In the genomic region with DNA sequence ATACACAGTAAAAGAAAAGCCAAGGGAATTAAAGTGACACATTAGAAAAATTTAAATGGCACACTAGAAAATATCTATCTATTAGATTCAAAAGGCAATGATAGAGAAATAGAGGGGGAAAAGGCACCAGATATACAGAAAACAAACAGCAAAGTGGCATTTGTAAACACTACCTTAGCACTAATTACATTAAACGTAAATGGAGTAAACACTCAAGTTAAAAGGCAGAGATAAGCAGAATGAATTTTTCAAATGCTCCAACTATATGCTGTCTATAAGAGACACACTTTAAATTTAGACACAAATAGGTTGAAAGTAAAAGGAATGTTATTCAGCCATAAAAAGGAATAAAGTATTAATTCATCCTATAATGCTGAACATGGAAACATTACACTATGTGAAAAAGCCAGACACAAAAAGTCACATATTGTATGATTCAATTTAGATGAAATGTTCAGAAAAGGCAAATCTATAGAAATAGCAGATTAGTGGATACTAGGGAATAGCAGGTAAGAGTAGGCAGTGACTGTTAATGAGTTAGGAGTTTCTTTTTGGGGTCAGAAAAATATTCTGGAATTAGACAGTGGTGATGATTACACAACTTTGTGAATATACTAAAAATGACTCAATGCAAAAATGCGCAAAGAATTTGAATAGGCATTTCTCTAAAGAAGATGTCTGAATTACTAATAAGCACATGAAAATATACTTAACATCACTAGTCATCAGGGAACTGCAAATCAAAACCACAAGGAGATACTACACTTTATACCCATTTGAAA, we compare ENCODE assay signal across 22 cellular contexts.
A peak's percentile ranks its signal among the peaks of the same experiment; 100 is the strongest.
DNase-seq lines count a peak whose midpoint lies in the region; ATAC-seq, FAIRE-seq and TF ChIP-seq lines count a peak whose summit lies in the region.
"Had no signal": no experiment of that assay in that cellular context is flagged by ENCODE, and none has a peak within 500 bp of the region (broad histone marks: within the 10 kb centered on the region; RNA-seq: fewer than 3 reads in every experiment).

No MANE protein-coding gene starts in this region.

- 94% methylated on average over 2 of the region's 2 CpGs for WGBS in GM12878 (ENCODE audit: insufficient coverage, insufficient replicate concordance, low lambda C conversion rate, missing lambda C conversion rate)
- WGBS in psoas muscle, 3 donors: 95 to 99% (median 99%) methylated on average over 2 of the region's 2 CpGs

- H3K36me3 ChIP-seq in BJ (ENCODE audit: control insufficient read depth, insufficient read depth, low read length) (no peaks in the 10 kb centered on the region), GM12878 (ENCODE audit: control insufficient read depth in 2 of 2, insufficient read depth in 2 of 2, low read length in 1 of 2) (peaks cover 2 to 3% of the 10 kb centered on the region in 2 experiments; a peak in 3 of 4 replicates), WERI-Rb-1 (peaks cover 64% of the 10 kb centered on the region), psoas muscle (ENCODE audit: insufficient read depth in 1 of 2, low read depth in 1 of 2) (no peaks in the 10 kb centered on the region)
- H3K36me3 ChIP-seq: adrenal gland, left ventricle myocardium inferior had no signal

- intact Hi-C loops in GM12878 (cut with micrococcal nuclease; ENCODE audit: unreplicated experiment): no loop called here
- intact Hi-C loops in psoas muscle (cut with DNase I): no loop called here

- CTCF ChIA-PET in BJ (lab: Yijun Ruan, JAX): no interaction called here
- CTCF ChIA-PET in GM12878 (lab: Yijun Ruan, JAX): no interaction called here

- no peaks in the 10 kb centered on the region for H3K4me1 ChIP-seq in GM12878 (ENCODE audit: control insufficient read depth, insufficient read depth, low read length)
- H3K4me1 ChIP-seq in psoas muscle: no peaks in the 10 kb centered on the region
- H3K4me1 ChIP-seq: adrenal gland, left ventricle myocardium inferior had no signal

- TF ChIP-seq CTCF in BJ (IDR thresholded peaks at IDR 0.05; ENCODE audit: insufficient read depth, low read depth, low read length) (no peak), GM12878 (IDR thresholded peaks at IDR 0.05 in 2 of 3, conservative IDR thresholded peaks at IDR 0.05 in 1 of 3; ENCODE audit: control insufficient read depth in 2 of 3, extremely low read depth in 1 of 3, insufficient read depth in 1 of 3, low read depth in 3 of 3, low read length in 3 of 3) (no peak), fibroblast of villous mesenchyme (IDR thresholded peaks at IDR 0.05; ENCODE audit: insufficient read depth, low read depth, low read length) (no peak), D721Med (IDR thresholded peaks at IDR 0.05; ENCODE audit: insufficient read depth, missing control alignments) (no peak), WERI-Rb-1 (IDR thresholded peaks at IDR 0.05; ENCODE audit: low read depth, low read length) (no peak), psoas muscle (IDR thresholded peaks at IDR 0.05) (no peak)

- H3K27ac ChIP-seq in GM12878 (ENCODE audit: control insufficient read depth, insufficient read depth) (no peak overlapping the region), WERI-Rb-1 (no peak overlapping the region), psoas muscle (no peak overlapping the region)
- H3K27ac ChIP-seq: adrenal gland, left ventricle myocardium inferior had no signal

- TF ChIP-seq POLR2A in GM12878 (IDR thresholded peaks at IDR 0.05; ENCODE audit: low read depth, low read length): no peak

- H2AFZ ChIP-seq in GM12878 (ENCODE audit: control insufficient read depth, low read depth, low read length): no peak overlapping the region

- DNase-seq in BJ (ENCODE audit: low read depth) (peak; percentile 31), HS-5 (ENCODE audit: low read depth) (peak; percentile 74), GM12878 (ENCODE audit: low read depth, low spot score) (no peak), fibroblast of villous mesenchyme (ENCODE audit: low read depth) (peak; percentile 34), D721Med (ENCODE audit: insufficient read length, low spot score) (no peak), WERI-Rb-1 (no peak), psoas muscle (no peak)
- DNase-seq: activated CD4-positive, alpha-beta memory T cell treated with anti-CD3 and anti-CD28 coated beads for 36 hours; activated CD4-positive, CD25-positive, alpha-beta regulatory T cell; activated gamma-delta T cell; adrenal gland; DND-41; immature natural killer cell; left ventricle myocardium inferior; NCI-H1105 treated with DMSO at 0.1 percent for 48 hours; NCI-H2107; NCI-H510A treated with DMSO at 0.1 percent for 48 hours; SK-N-SH; stimulated activated CD4-positive, alpha-beta T cell treated with anti-CD3 and anti-CD28 coated beads, Interleukin-4, amount 100 ng/mL, for 24 hours; stimulated activated naive CD8-positive, alpha-beta T cell treated with anti-CD3 and anti-CD28 coated beads, Interleukin-15, amount 100 ng/mL, for 72 hours had no signal

- BruUV-seq in GM12878 (replicated peaks; lab: Mats Ljungman, UMichigan): no TSS peak

- H3K9me3 ChIP-seq in GM12878 (replicated peaks; ENCODE audit: control insufficient read depth, insufficient read depth, low read length): peaks cover 5% of the 10 kb centered on the region; the same call in 2 of the 3 replicates
- peaks cover 6% of the 10 kb centered on the region for H3K9me3 ChIP-seq in WERI-Rb-1 (ENCODE audit: severe bottlenecking)
- peaks cover 15% of the 10 kb centered on the region for H3K9me3 ChIP-seq in psoas muscle

- in situ Hi-C loops in GM12878 (cut with MboI): no loop called here

- no peak for TF ChIP-seq EP300 in GM12878 (IDR thresholded peaks at IDR 0.05; ENCODE audit: borderline replicate concordance in 1 of 2, control insufficient read depth in 1 of 2, low read depth in 2 of 2, low read length in 2 of 2)

- no peak overlapping the region for H3K9ac ChIP-seq in GM12878 (ENCODE audit: control insufficient read depth, insufficient read depth, low read length)
- H3K9ac ChIP-seq: SK-N-SH had no signal

- ATAC-seq in GM12878 (no peak), HG02884 (IDR thresholded peaks at IDR 0.05; ENCODE audit: unreplicated experiment) (no peak), psoas muscle (no peak)
- ATAC-seq: stimulated activated naive CD8-positive, alpha-beta T cell treated with anti-CD3 and anti-CD28 coated beads, Interleukin-15, amount 100 ng/mL, for 72 hours had no signal

- no peaks in the 10 kb centered on the region for H3K79me2 ChIP-seq in GM12878 (ENCODE audit: control insufficient read depth, insufficient read depth, low read length)

- POLR2A ChIA-PET in BJ (lab: Charles Lee): no interaction called here
- POLR2A ChIA-PET in GM12878 (lab: Charles Lee): no interaction called here

- no peak overlapping the region for H3K4me2 ChIP-seq in GM12878 (ENCODE audit: control insufficient read depth, insufficient read depth)
- H3K4me2 ChIP-seq: SK-N-SH had no signal

- FAIRE-seq in GM12878 (lab: Jason Lieb, UNC): no peak
- FAIRE-seq in D721Med (lab: Jason Lieb, UNC): no peak
- FAIRE-seq: RCC 7860 had no signal

- RAD21 ChIA-PET in GM12878 (lab: Charles Lee; ENCODE audit: unreplicated experiment): no interaction called here

- H3K27me3 ChIP-seq in BJ (ENCODE audit: control insufficient read depth, insufficient read depth, low read length) (no peaks in the 10 kb centered on the region), GM12878 (replicated peaks in 1 of 2; ENCODE audit: control insufficient read depth in 2 of 2, insufficient read depth in 2 of 2, low read length in 1 of 2) (no peaks in the 10 kb centered on the region), WERI-Rb-1 (ENCODE audit: insufficient read depth, low read depth, severe bottlenecking) (no peaks in the 10 kb centered on the region), psoas muscle (ENCODE audit: insufficient read depth in 3 of 3, low read length in 2 of 3) (no peaks in the 10 kb centered on the region)
- H3K27me3 ChIP-seq: adrenal gland had no signal

- TF ChIP-seq RAD21 in GM12878 (IDR thresholded peaks at IDR 0.05; ENCODE audit: insufficient read depth, low read depth, low read length): no peak

- H4K20me1 ChIP-seq in GM12878 (ENCODE audit: control insufficient read depth, insufficient read depth): no peaks in the 10 kb centered on the region

- H3K4me3 ChIP-seq in BJ (ENCODE audit: low read depth, low read length) (no peak overlapping the region), GM12878 (no peak overlapping the region), fibroblast of villous mesenchyme (ENCODE audit: low read depth, low read length) (no peak overlapping the region), WERI-Rb-1 (ENCODE audit: low read depth, low read length) (no peak overlapping the region), psoas muscle (no peak overlapping the region)
- H3K4me3 ChIP-seq: adrenal gland, left ventricle myocardium inferior had no signal

- SMC1A ChIA-PET in GM12878 (lab: Charles Lee; ENCODE audit: uncharacterized antibody, unreplicated experiment): interaction anchor here (1.4 kb wide), 1 partner anchor 9 kb away, joined by 6 read pairs; no protein-coding TSS in a partner anchor

TF ChIP-seq in GM12878, 131 proteins besides CTCF, POLR2A, EP300 and RAD21:
- TF ChIP-seq NFXL1 (IDR thresholded peaks at IDR 0.05; ENCODE audit: borderline replicate concordance) (peak; percentile 56), ZNF274 (IDR thresholded peaks at IDR 0.05; ENCODE audit: insufficient read depth, insufficient read length) (no peak)

Comparison
In these comparisons a context has a peak if more than half of its experiments do, and no peak if none do; other contexts are left out.
1. DNase-seq: peak in BJ (single experiment), HS-5 (single experiment) and fibroblast of villous mesenchyme (single experiment); none in GM12878 (single experiment), D721Med (single experiment), WERI-Rb-1 (single experiment) and psoas muscle (0 of 2).